15 cellular contexts compared by ENCODE assay signal in genomic region chr18:13589943-13590342, GRCh38.
"Had no signal": no experiment of that assay in that cellular context is flagged by ENCODE, and none has a peak within 500 bp of the region (broad histone marks: within the 10 kb centered on the region; RNA-seq: fewer than 3 reads in every experiment).

No MANE protein-coding gene starts in this region.

- H3K27ac Mint-ChIP-seq: effector memory CD8-positive, alpha-beta T cell; mesothelial cell of epicardium; stimulated activated naive B cell treated with anti-CD40 and anti-IgM and Interleukin-4, amounts not matched to agents 10 μg/mL and 1 μg/mL and 100 μg/mL, for 72 hours had no signal

- DNase-seq: activated CD4-positive, alpha-beta T cell treated with anti-CD3 and anti-CD28 coated beads, Interleukin-2, amount 50 U/mL, for 1 hour; activated gamma-delta T cell; activated T-cell treated with anti-CD3 and anti-CD28 coated beads, Interleukin-2, amount 50 U/mL, for 1 hour; dermis blood vessel endothelial cell; effector memory CD8-positive, alpha-beta T cell; immature natural killer cell; lower lobe of right lung; stimulated activated naive B cell treated with anti-CD40 and anti-IgM and Interleukin-4, amounts not matched to agents 10 μg/mL and 1 μg/mL and 100 μg/mL, for 72 hours; transverse colon had no signal

- ATAC-seq: effector memory CD8-positive, alpha-beta T cell; lower lobe of right lung; stimulated activated naive B cell treated with anti-CD40 and anti-IgM and Interleukin-4, amounts not matched to agents 10 μg/mL and 1 μg/mL and 100 μg/mL, for 72 hours had no signal

- H3K4me3 Mint-ChIP-seq: effector memory CD8-positive, alpha-beta T cell; immature natural killer cell; mesothelial cell of epicardium; stimulated activated naive B cell treated with anti-CD40 and anti-IgM and Interleukin-4, amounts not matched to agents 10 μg/mL and 1 μg/mL and 100 μg/mL, for 72 hours had no signal

- H3K4me1 ChIP-seq: ascending aorta, parathyroid adenoma had no signal

- H3K27ac ChIP-seq: ascending aorta, epithelial cell of prostate, lower lobe of right lung, parathyroid adenoma, transverse colon had no signal

- H3K36me3 ChIP-seq: ascending aorta, lower lobe of right lung, transverse colon had no signal

- H3K9ac ChIP-seq: parathyroid adenoma had no signal

- H3K9me3 Mint-ChIP-seq: effector memory CD8-positive, alpha-beta T cell; immature natural killer cell had no signal

- H3K27me3 ChIP-seq: ascending aorta, transverse colon had no signal

- H3K27me3 Mint-ChIP-seq: effector memory CD8-positive, alpha-beta T cell; stimulated activated naive B cell treated with anti-CD40 and anti-IgM and Interleukin-4, amounts not matched to agents 10 μg/mL and 1 μg/mL and 100 μg/mL, for 72 hours had no signal

- H3K9me3 ChIP-seq: ascending aorta, transverse colon had no signal

- H3K36me3 Mint-ChIP-seq: mesothelial cell of epicardium had no signal

- H3K4me3 ChIP-seq: ascending aorta, lower lobe of right lung, transverse colon had no signal

- FAIRE-seq: bronchial epithelial cell, frontal cortex had no signal
